14 cellular contexts compared by ENCODE assay signal in the genomic region with DNA sequence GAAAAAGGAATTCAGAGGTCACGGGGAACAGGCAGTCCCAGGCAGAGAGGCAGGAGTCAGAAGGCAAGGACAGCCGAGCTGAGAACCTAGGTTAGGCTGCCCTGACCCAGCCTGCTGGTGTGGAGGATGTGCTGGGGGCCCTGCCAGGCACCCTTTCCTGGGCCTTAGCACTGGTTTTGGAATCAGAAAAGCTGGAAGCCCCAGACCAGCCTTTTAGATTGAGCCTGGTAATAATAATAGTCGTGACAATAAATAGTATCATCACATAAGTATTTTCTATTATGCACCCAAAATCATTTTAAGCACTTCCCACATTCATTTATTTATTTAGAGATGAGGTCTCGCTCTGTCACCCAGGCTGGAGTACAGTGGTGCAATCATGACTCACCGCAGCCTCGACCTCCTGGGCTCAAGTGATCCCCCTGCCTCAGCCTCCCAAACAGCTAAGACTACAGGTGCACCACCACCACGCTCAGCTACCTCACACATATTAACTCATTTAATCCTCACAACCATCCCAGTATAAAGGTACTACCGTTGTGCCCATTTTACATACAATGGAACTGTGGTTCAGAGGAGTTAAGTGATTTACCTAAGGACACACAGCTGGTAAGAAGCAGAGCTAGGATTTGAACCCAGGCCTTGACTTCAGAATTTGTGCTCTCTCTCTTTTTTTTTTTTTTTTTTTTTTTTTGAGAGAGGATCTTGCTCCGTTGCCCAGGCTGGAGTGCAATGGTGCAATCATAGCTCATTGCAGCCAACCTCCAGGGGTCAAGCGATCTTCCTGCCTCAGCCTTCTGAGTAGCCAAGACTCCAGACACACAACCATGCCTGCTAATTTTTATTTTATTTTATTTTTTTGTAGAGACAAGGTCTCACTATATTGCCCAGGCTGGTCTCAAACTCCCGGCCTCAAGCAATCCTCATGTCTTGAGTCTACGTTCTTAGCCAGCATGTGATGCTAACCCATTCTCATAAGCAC. TPM values are rescaled to one million over a fixed set of nuclear protein-coding genes. Genes with fewer than 3 reads are reported as not detected.
A peak's percentile ranks its signal among the peaks of the same experiment; 100 is the strongest.
DNase-seq lines count a peak whose midpoint lies in the region; TF ChIP-seq lines count a peak whose summit lies in the region.
"Had no signal": no experiment of that assay in that cellular context is flagged by ENCODE, and none has a peak within 500 bp of the region (broad histone marks: within the 10 kb centered on the region; RNA-seq: fewer than 3 reads in every experiment).

No MANE protein-coding gene starts in this region.

- H3K4me3 ChIP-seq in NB4 (ENCODE audit: low read depth, low read length), result no peak overlapping the region
- H3K4me3 ChIP-seq: GM12878, mucosa of descending colon had no signal

- H3K9me3 Mint-ChIP-seq in nephron progenitor cell, result no peaks in the 10 kb centered on the region
- H3K9me3 Mint-ChIP-seq: type B pancreatic cell had no signal

- no peak for TF ChIP-seq POLR2A in NB4 (IDR thresholded peaks at IDR 0.05; ENCODE audit: extremely low read depth, insufficient read length)

- peaks cover 12% of the 10 kb centered on the region for H3K27me3 Mint-ChIP-seq in nephron progenitor cell (ENCODE audit: low read depth, poor library complexity)
- H3K27me3 Mint-ChIP-seq: type B pancreatic cell had no signal

- no peak overlapping the region for H3K4me3 Mint-ChIP-seq in nephron progenitor cell
- H3K4me3 Mint-ChIP-seq: type B pancreatic cell had no signal

- in situ Hi-C loops in ACHN (cut with HindIII; ENCODE audit: low pct_ligation_motif_present, low pct_unique_long_range_greater_than_20kb, low sequenced_read_pairs), result no loop called here

- TF ChIP-seq CTCF in NB4 (IDR thresholded peaks at IDR 0.05; ENCODE audit: low read depth, low read length) (no peak), nephron progenitor cell (IDR thresholded peaks at IDR 0.05) (no peak)

- DNase-seq in ACHN (peak; percentile 19), NB4 (ENCODE audit: low read depth) (peak; percentile 60), fibroblast of gingiva (ENCODE audit: low read depth) (peak; percentile 46), nephron progenitor cell (no peak), mucosa of gallbladder (ENCODE audit: low spot score) (no peak), NCI-H146 (lab: John Stamatoyannopoulos, UW) (no peak), NOMO-1 treated with DMSO at 0.1 percent for 48 hours (lab: John Stamatoyannopoulos, UW; ENCODE audit: unreplicated experiment) (no peak)
- DNase-seq in activated CD8-positive, alpha-beta memory T cell treated with anti-CD3 and anti-CD28 coated beads, Interleukin-2, amount 50 U/mL, for 4 hours, result no peak
- DNase-seq: AML-193; NCI-H1048; stimulated activated CD4-positive, alpha-beta T cell treated with anti-CD3 and anti-CD28 coated beads, Interleukin-4, amount 100 ng/mL, for 4 hours had no signal

- no peaks in the 10 kb centered on the region for H3K36me3 Mint-ChIP-seq in nephron progenitor cell (ENCODE audit: low read depth)
- H3K36me3 Mint-ChIP-seq: type B pancreatic cell had no signal

- peak overlapping the region; percentile 77 for H3K27ac Mint-ChIP-seq in nephron progenitor cell

- peaks cover 75% of the 10 kb centered on the region for H3K4me1 Mint-ChIP-seq in nephron progenitor cell

RNA-seq across cellular contexts. Expression of gene TGM2, which starts 19.7 kb away (rescaled TPM):
- total RNA-seq in mucosa of gallbladder, result 389 TPM

Comparison
In these comparisons a context has a peak if more than half of its experiments do, and no peak if none do; other contexts are left out.
1. DNase-seq: peak in ACHN (single experiment), NB4 (single experiment) and fibroblast of gingiva (single experiment); none in nephron progenitor cell (single experiment), mucosa of gallbladder (single experiment), NCI-H146 (single experiment), NOMO-1 treated with DMSO at 0.1 percent for 48 hours (single experiment) and activated CD8-positive, alpha-beta memory T cell treated with anti-CD3 and anti-CD28 coated beads, Interleukin-2, amount 50 U/mL, for 4 hours (single experiment).